In genomic region chr1:208581252-208581651, GRCh38 we compare ENCODE assay signal across 20 cellular contexts.
"Had no signal": no experiment of that assay in that cellular context is flagged by ENCODE, and none has a peak within 500 bp of the region (broad histone marks: within the 10 kb centered on the region; RNA-seq: fewer than 3 reads in every experiment).

No MANE protein-coding gene starts in this region.

- H3K4me3 ChIP-seq: heart left ventricle, lung, pancreas, smooth muscle cell had no signal

- H3K36me3 Mint-ChIP-seq: naive B cell had no signal

- H3K27ac ChIP-seq: foreskin keratinocyte, heart left ventricle, pancreas had no signal

- H3K27me3 ChIP-seq: foreskin keratinocyte, heart left ventricle, pancreas had no signal

- H3K36me3 ChIP-seq: heart left ventricle, pancreas had no signal

- H3K4me1 ChIP-seq: foreskin keratinocyte, pancreas had no signal

- ATAC-seq: foreskin keratinocyte, heart left ventricle, left colon, left ventricle myocardium superior, pancreas, right cardiac atrium had no signal

- H3K9me3 ChIP-seq: heart left ventricle, pancreas had no signal

- H3K27me3 Mint-ChIP-seq: dendritic cell treated with granulocyte-macrophage colony-stimulating factor and Interleukin-4, amounts not matched to agents 40 ng/mL and 50 ng/mL, for 4 days had no signal

- H3K9me3 Mint-ChIP-seq: dendritic cell treated with granulocyte-macrophage colony-stimulating factor and Interleukin-4, amounts not matched to agents 40 ng/mL and 50 ng/mL, for 4 days; naive B cell; nephron had no signal

- H3K4me3 Mint-ChIP-seq: dendritic cell treated with granulocyte-macrophage colony-stimulating factor and Interleukin-4, amounts not matched to agents 40 ng/mL and 50 ng/mL, for 4 days; naive B cell; nephron had no signal

- H3K27ac Mint-ChIP-seq: dendritic cell treated with granulocyte-macrophage colony-stimulating factor and Interleukin-4, amounts not matched to agents 40 ng/mL and 50 ng/mL, for 4 days; naive B cell; nephron; progenitor cell of endocrine pancreas had no signal

- H3K4me1 Mint-ChIP-seq: naive B cell, nephron had no signal

- DNase-seq: erythroblast; foreskin keratinocyte; heart left ventricle; hippocampal formation; left colon; left ventricle myocardium superior; mesenchymal stem cell; midbrain; naive B cell; occipital lobe; pancreas; right cardiac atrium; stimulated activated CD4-positive, alpha-beta T cell treated with anti-CD3 and anti-CD28 coated beads, Interleukin-2, amount 100 ng/mL, for 48 hours; stimulated activated naive CD4-positive, alpha-beta T cell treated with Interleukin-2 at 50 U/mL for 16 hours; trophoblast cell had no signal
